Comparison of ENCODE assay signal across 6 cellular contexts in genomic region chr16:80148826-80149225, GRCh38.
"Had no signal": no experiment of that assay in that cellular context is flagged by ENCODE, and none has a peak within 500 bp of the region (broad histone marks: within the 10 kb centered on the region; RNA-seq: fewer than 3 reads in every experiment).

No MANE protein-coding gene starts in this region.

- ATAC-seq: GM23338, HepG2 had no signal

- H3K4me2 ChIP-seq: GM23338 had no signal

- DNase-seq: H9, HCEC 1CT, KBM-7 had no signal

- H3K27ac ChIP-seq: HL-60 had no signal

- H3K4me3 ChIP-seq: GM23338 had no signal

- H2AFZ ChIP-seq: GM23338 had no signal
